ENCODE assay signal across 8 cellular contexts in genomic region chr2:127884436-127884835, GRCh38. TPM values are rescaled to one million over a fixed set of nuclear protein-coding genes. Genes with fewer than 3 reads are reported as not detected.
DNase-seq lines count a peak whose midpoint lies in the region; ATAC-seq lines count a peak whose summit lies in the region.

No MANE protein-coding gene starts in this region.

- peaks cover 20% of the 10 kb centered on the region for H3K36me3 Mint-ChIP-seq in T-helper 2 cell treated with Interferon-gamma antibody and Interleukin-4, amounts not matched to agents 5 μg/mL and 100 μg/mL, for 36 hours (ENCODE audit: low read depth)
- peaks cover 18 to 25% of the 10 kb centered on the region in 2 donors for H3K36me3 Mint-ChIP-seq in activated naive CD4-positive, alpha-beta T cell treated with anti-CD3 and anti-CD28 coated beads, Interleukin-2, amount 50 U/mL, for 72 hours

- H3K27me3 Mint-ChIP-seq in T-helper 2 cell treated with Interferon-gamma antibody and Interleukin-4, amounts not matched to agents 5 μg/mL and 100 μg/mL, for 36 hours (ENCODE audit: low read depth), result no peaks in the 10 kb centered on the region

- no peaks in the 10 kb centered on the region for H3K9me3 Mint-ChIP-seq in T-helper 2 cell treated with Interferon-gamma antibody and Interleukin-4, amounts not matched to agents 5 μg/mL and 100 μg/mL, for 36 hours
- H3K9me3 Mint-ChIP-seq in activated naive CD4-positive, alpha-beta T cell treated with anti-CD3 and anti-CD28 coated beads, Interleukin-2, amount 50 U/mL, for 72 hours, result no peaks in the 10 kb centered on the region

- H3K27ac ChIP-seq in substantia nigra (ENCODE audit: low read depth, low read length, poor library complexity, severe bottlenecking), result peak overlapping the region; percentile 7

- H3K4me1 Mint-ChIP-seq in T-helper 2 cell treated with Interferon-gamma antibody and Interleukin-4, amounts not matched to agents 5 μg/mL and 100 μg/mL, for 36 hours (ENCODE audit: low read depth), result peaks cover 44% of the 10 kb centered on the region

- H3K9me3 ChIP-seq in iPS-18c (ENCODE audit: control insufficient read depth, insufficient read depth, low read length), result no peaks in the 10 kb centered on the region

- ATAC-seq in activated naive CD4-positive, alpha-beta T cell treated with anti-CD3 and anti-CD28 coated beads, Interleukin-2, amount 50 U/mL, for 72 hours, result no peak

- peak overlapping the region; percentile 99 for H3K4me3 Mint-ChIP-seq in T-helper 2 cell treated with Interferon-gamma antibody and Interleukin-4, amounts not matched to agents 5 μg/mL and 100 μg/mL, for 36 hours

- DNase-seq in T-helper 2 cell treated with Interferon-gamma antibody and Interleukin-4, amounts not matched to agents 5 μg/mL and 100 μg/mL, for 36 hours (ENCODE audit: low spot score), result no peak
- DNase-seq in T-helper 2 cell (no peak), substantia nigra (lab: John Stamatoyannopoulos, UW) (no peak), globus pallidus (ENCODE audit: low spot score) (no peak), DMS79 treated with DMSO at 0.1 percent for 48 hours (lab: John Stamatoyannopoulos, UW) (no peak)
- DNase-seq in activated naive CD4-positive, alpha-beta T cell treated with anti-CD3 and anti-CD28 coated beads, Interleukin-2, amount 50 U/mL, for 72 hours (ENCODE audit: low spot score in 2 of 2), result no peak
- DNase-seq in stimulated activated CD4-positive, alpha-beta T cell treated with anti-CD3 and anti-CD28 coated beads, Interleukin-2, amount 100 ng/mL, for 24 hours, result no peak

- H3K27ac Mint-ChIP-seq in T-helper 2 cell treated with Interferon-gamma antibody and Interleukin-4, amounts not matched to agents 5 μg/mL and 100 μg/mL, for 36 hours, result peak overlapping the region; percentile 90
- peak overlapping the region; percentile 88 to 95 for H3K27ac Mint-ChIP-seq in activated naive CD4-positive, alpha-beta T cell treated with anti-CD3 and anti-CD28 coated beads, Interleukin-2, amount 50 U/mL, for 72 hours

- peak overlapping the region; percentile 58 for H3K4me3 ChIP-seq in iPS-18c (ENCODE audit: insufficient read depth, low read depth, low read length)

RNA-seq across cellular contexts. Expression of gene AMMECR1L, which starts 1.3 kb away (rescaled TPM):
- total RNA-seq in activated naive CD4-positive, alpha-beta T cell treated with anti-CD3 and anti-CD28 coated beads, Interleukin-2, amount 50 U/mL, for 72 hours, result 10 to 100 TPM; 14.4 to 15.3 TPM

RNA-seq across cellular contexts. Expression of gene POLR2D, which starts 26.5 kb away (rescaled TPM):
- 10 to 100 TPM; 61.2 to 72.9 TPM for total RNA-seq in activated naive CD4-positive, alpha-beta T cell treated with anti-CD3 and anti-CD28 coated beads, Interleukin-2, amount 50 U/mL, for 72 hours
